1 cellular context compared by ENCODE assay signal in the genomic region with DNA sequence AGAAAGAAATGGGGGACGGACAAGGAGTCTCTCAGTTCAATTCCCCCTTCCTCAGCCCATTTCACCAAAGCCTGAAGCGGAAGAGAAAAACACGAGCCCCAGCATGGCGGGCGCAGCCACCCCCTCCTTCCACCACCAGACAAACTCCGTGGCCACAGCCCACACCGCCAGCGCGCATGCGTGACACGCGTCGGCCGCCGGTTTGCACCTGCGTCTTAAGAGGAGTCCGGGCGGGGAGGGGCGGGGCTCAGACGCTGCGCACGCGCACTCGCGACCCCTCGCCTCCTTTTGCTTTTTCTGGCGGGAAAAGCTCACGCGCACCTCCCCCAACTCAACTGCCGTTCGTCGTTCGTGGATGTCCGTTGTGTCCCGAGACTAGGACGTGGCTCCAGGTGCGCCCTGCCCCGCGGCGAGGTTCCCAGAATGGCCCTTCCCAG.
TF ChIP-seq lines count a peak whose summit lies in the region.

A gene with protein sequence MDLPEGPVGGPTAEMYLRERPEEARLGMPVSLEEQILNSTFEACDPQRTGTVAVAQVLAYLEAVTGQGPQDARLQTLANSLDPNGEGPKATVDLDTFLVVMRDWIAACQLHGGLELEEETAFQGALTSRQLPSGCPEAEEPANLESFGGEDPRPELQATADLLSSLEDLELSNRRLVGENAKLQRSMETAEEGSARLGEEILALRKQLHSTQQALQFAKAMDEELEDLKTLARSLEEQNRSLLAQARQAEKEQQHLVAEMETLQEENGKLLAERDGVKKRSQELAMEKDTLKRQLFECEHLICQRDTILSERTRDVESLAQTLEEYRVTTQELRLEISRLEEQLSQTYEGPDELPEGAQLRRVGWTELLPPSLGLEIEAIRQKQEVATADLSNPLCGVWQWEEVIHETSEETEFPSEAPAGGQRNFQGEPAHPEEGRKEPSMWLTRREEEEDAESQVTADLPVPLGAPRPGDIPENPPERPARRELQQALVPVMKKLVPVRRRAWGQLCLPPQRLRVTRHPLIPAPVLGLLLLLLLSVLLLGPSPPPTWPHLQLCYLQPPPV (plus strand): TSS at position 314 of the 437 bp plus-strand sequence. CDS start 2,635 bp downstream, outside the sequence.

TF ChIP-seq in IMR-90, 13 proteins besides CTCF, POLR2A, EP300 and RAD21 (continued from another document):
- TF ChIP-seq SMC3 (IDR thresholded peaks at IDR 0.05; ENCODE audit: low read depth, low read length) (no peak), FOS (IDR thresholded peaks at IDR 0.05; ENCODE audit: low read depth, low read length) (no peak), RCOR1 (IDR thresholded peaks at IDR 0.05; ENCODE audit: insufficient replicate concordance, low read length) (no peak), CEBPB (IDR thresholded peaks at IDR 0.05; ENCODE audit: low read depth, low read length) (no peak), CHD1 (IDR thresholded peaks at IDR 0.05; ENCODE audit: low read depth, low read length) (no peak), BHLHE40 (IDR thresholded peaks at IDR 0.05; ENCODE audit: low read depth, low read length) (no peak), RFX5 (IDR thresholded peaks at IDR 0.05; ENCODE audit: low read depth, low read length) (no peak)
- TF ChIP-seq, protein P1, sequence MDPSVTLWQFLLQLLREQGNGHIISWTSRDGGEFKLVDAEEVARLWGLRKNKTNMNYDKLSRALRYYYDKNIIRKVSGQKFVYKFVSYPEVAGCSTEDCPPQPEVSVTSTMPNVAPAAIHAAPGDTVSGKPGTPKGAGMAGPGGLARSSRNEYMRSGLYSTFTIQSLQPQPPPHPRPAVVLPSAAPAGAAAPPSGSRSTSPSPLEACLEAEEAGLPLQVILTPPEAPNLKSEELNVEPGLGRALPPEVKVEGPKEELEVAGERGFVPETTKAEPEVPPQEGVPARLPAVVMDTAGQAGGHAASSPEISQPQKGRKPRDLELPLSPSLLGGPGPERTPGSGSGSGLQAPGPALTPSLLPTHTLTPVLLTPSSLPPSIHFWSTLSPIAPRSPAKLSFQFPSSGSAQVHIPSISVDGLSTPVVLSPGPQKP (IDR thresholded peaks at IDR 0.05; ENCODE audit: borderline replicate concordance, low read depth, low read length) = no peak
- TF ChIP-seq, protein P2, sequence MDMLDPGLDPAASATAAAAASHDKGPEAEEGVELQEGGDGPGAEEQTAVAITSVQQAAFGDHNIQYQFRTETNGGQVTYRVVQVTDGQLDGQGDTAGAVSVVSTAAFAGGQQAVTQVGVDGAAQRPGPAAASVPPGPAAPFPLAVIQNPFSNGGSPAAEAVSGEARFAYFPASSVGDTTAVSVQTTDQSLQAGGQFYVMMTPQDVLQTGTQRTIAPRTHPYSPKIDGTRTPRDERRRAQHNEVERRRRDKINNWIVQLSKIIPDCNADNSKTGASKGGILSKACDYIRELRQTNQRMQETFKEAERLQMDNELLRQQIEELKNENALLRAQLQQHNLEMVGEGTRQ (IDR thresholded peaks at IDR 0.05; ENCODE audit: low read depth, low read length) = no peak
